Comparison of ENCODE assay signal across 10 cellular contexts in genomic region chr10:3196971-3197353, GRCh38. TPM values are rescaled to one million over a fixed set of nuclear protein-coding genes. Genes with fewer than 3 reads are reported as not detected.
A peak's percentile ranks its signal among the peaks of the same experiment; 100 is the strongest.
DNase-seq lines count a peak whose midpoint lies in the region; ATAC-seq, FAIRE-seq and TF ChIP-seq lines count a peak whose summit lies in the region.
"Had no signal": no experiment of that assay in that cellular context is flagged by ENCODE, and none has a peak within 500 bp of the region (broad histone marks: within the 10 kb centered on the region; RNA-seq: fewer than 3 reads in every experiment).

No MANE protein-coding gene starts in this region.

- TF ChIP-seq CTCF in CD8-positive, alpha-beta T cell (IDR thresholded peaks at IDR 0.05): no peak
- no peak for TF ChIP-seq CTCF in Panc1 (IDR thresholded peaks at IDR 0.05)

- no peak for DNase-seq in CD8-positive, alpha-beta T cell
- DNase-seq in Panc1 (ENCODE audit: low read depth, low spot score) (no peak), glomerular visceral epithelial cell (ENCODE audit: extremely low spot score) (peak; percentile 5), sciatic nerve (ENCODE audit: low spot score) (no peak), HCEC 1CT (no peak), GM12892 (ENCODE audit: insufficient read length) (no peak), EL (no peak)

- H3K27me3 ChIP-seq in CD8-positive, alpha-beta T cell (ENCODE audit: insufficient read depth, low read length): no peaks in the 10 kb centered on the region
- no peaks in the 10 kb centered on the region for H3K27me3 ChIP-seq in Panc1 (ENCODE audit: control insufficient read depth, insufficient read depth, low read length)

- no peaks in the 10 kb centered on the region for H3K9me3 ChIP-seq in CD8-positive, alpha-beta T cell (ENCODE audit: low read length)
- no peaks in the 10 kb centered on the region for H3K9me3 ChIP-seq in Panc1 (ENCODE audit: control insufficient read depth, insufficient read depth, low read depth, low read length)

- H3K4me3 ChIP-seq in CD8-positive, alpha-beta T cell (ENCODE audit: low read depth, low read length): peak overlapping the region; percentile 26
- no peak overlapping the region for H3K4me3 ChIP-seq in Panc1 (ENCODE audit: low read depth in 2 of 2, low read length in 2 of 2)

- no peaks in the 10 kb centered on the region for H3K36me3 Mint-ChIP-seq in CD8-positive, alpha-beta T cell

- no TSS peak for BruUV-seq in Panc1 (replicated peaks; lab: Mats Ljungman, UMichigan)

- no peak overlapping the region for H3K4me3 Mint-ChIP-seq in CD8-positive, alpha-beta T cell

- no peak overlapping the region for H3K27ac Mint-ChIP-seq in CD8-positive, alpha-beta T cell
- H3K27ac Mint-ChIP-seq: CD4-positive, alpha-beta T cell had no signal

- CTCF ChIA-PET in CD8-positive, alpha-beta T cell (lab: Charles Lee): interaction anchor here (0.5 to 3.6 kb wide), 9 partner anchors 14 to 1570 kb away, joined by 3 to 21 read pairs (median 4); no protein-coding TSS in a partner anchor
- CTCF ChIA-PET in Panc1 (lab: Charles Lee): no interaction called here

- intact Hi-C loops in CD8-positive, alpha-beta T cell (cut with DNase I, micrococcal nuclease): loop anchor here (1.0 kb wide), 2 partner anchors 1459 to 1570 kb away; no protein-coding TSS in a partner anchor
- intact Hi-C loops in Panc1 (cut with micrococcal nuclease; ENCODE audit: unreplicated experiment) (loop anchor here (5.0 kb wide), 1 partner anchor 585 kb away; no protein-coding TSS in a partner anchor), sciatic nerve (cut with DNase I) (no loop called here)

- in situ Hi-C loops in Panc1 (cut with HindIII; ENCODE audit: low pct_unique_long_range_greater_than_20kb, low sequenced_read_pairs): no loop called here

- H3K4me1 ChIP-seq in CD8-positive, alpha-beta T cell (ENCODE audit: insufficient read depth, low read length): peaks cover 12% of the 10 kb centered on the region
- H3K4me1 ChIP-seq in Panc1 (ENCODE audit: control insufficient read depth, insufficient read depth, low read length): peaks cover 13% of the 10 kb centered on the region

- H3K9me3 Mint-ChIP-seq in CD8-positive, alpha-beta T cell: no peaks in the 10 kb centered on the region
- H3K9me3 Mint-ChIP-seq: CD4-positive, alpha-beta T cell; stimulated activated naive CD8-positive, alpha-beta T cell treated with anti-CD3 and anti-CD28 coated beads, Interleukin-15, Interleukin-2, amounts not matched to agents 100 ng/mL and 50 ng/mL, for 24 hours had no signal

- no peak for TF ChIP-seq POLR2A in GM12892 (IDR thresholded peaks at IDR 0.05; ENCODE audit: low read depth, low read length)

- H3K27ac ChIP-seq in CD8-positive, alpha-beta T cell (ENCODE audit: low read depth, low read length): no peak overlapping the region
- H3K27ac ChIP-seq in Panc1 (ENCODE audit: low read length): peak overlapping the region; percentile 61; the same call in 1 of the 2 replicates

- POLR2A ChIA-PET in CD8-positive, alpha-beta T cell (lab: Charles Lee): interaction anchor here (0.9 kb wide), 1 partner anchor 470 kb away, joined by 4 read pairs; no protein-coding TSS in a partner anchor
- POLR2A ChIA-PET in Panc1 (lab: Charles Lee): no interaction called here

- no peak for FAIRE-seq in GM12892 (lab: Jason Lieb, UNC)

- ATAC-seq in CD8-positive, alpha-beta T cell: no peak
- ATAC-seq in Panc1 (peak; percentile 11; the same call in 1 of the 2 replicates), sciatic nerve (peak; percentile 20), GM18498 (IDR thresholded peaks at IDR 0.05; ENCODE audit: unreplicated experiment) (no peak)

- H3K36me3 ChIP-seq in CD8-positive, alpha-beta T cell (ENCODE audit: insufficient read depth, low read length): no peaks in the 10 kb centered on the region
- H3K36me3 ChIP-seq in Panc1 (ENCODE audit: control insufficient read depth, insufficient read depth, low read length): no peaks in the 10 kb centered on the region

- peaks cover 31% of the 10 kb centered on the region for H3K27me3 Mint-ChIP-seq in CD8-positive, alpha-beta T cell (ENCODE audit: low read depth)

- H3K4me1 Mint-ChIP-seq in CD8-positive, alpha-beta T cell (ENCODE audit: low read depth): peaks cover 19% of the 10 kb centered on the region

RNA-seq across cellular contexts. Expression of gene PITRM1, which starts 24.4 kb away (rescaled TPM):
- 10 to 100 TPM; 73.5 to 82.5 TPM for total RNA-seq in CD8-positive, alpha-beta T cell
- 63.5 TPM for total RNA-seq in Panc1 (2021; ENCODE audit: unreplicated experiment)
- polyA plus RNA-seq in Panc1 (2012; ENCODE audit: insufficient read length): 53.5 TPM
- 85.7 TPM for total RNA-seq in sciatic nerve
- polyA plus RNA-seq in GM12892 (2012; ENCODE audit: missing spikeins): 39.6 TPM

Comparison
In these comparisons a context has a peak if more than half of its experiments do, and no peak if none do; other contexts are left out.
1. ATAC-seq: peak in Panc1 (single experiment) and sciatic nerve (single experiment); none in CD8-positive, alpha-beta T cell (single experiment) and GM18498 (single experiment).